Comparison of ENCODE assay signal across 12 cellular contexts in genomic region chr10:43075612-43076003, GRCh38. TPM values are rescaled to one million over a fixed set of nuclear protein-coding genes. Genes with fewer than 3 reads are reported as not detected.
DNase-seq lines count a peak whose midpoint lies in the region; ATAC-seq and TF ChIP-seq lines count a peak whose summit lies in the region.
"Had no signal": no experiment of that assay in that cellular context is flagged by ENCODE, and none has a peak within 500 bp of the region (broad histone marks: within the 10 kb centered on the region; RNA-seq: fewer than 3 reads in every experiment).

No MANE protein-coding gene starts in this region.

- TF ChIP-seq CTCF in GM12864 (IDR thresholded peaks at IDR 0.05; ENCODE audit: low read depth, low read length, missing control alignments), result peak; percentile 37
- TF ChIP-seq CTCF in gastrocnemius medialis (IDR thresholded peaks at IDR 0.05 in 4 of 5, conservative IDR thresholded peaks at IDR 0.05 in 1 of 5), result no peak

- ATAC-seq in esophagus mucosa (peak; percentile 19), GM18909 (IDR thresholded peaks at IDR 0.05; ENCODE audit: poor library complexity, unreplicated experiment) (no peak), HG03457 (IDR thresholded peaks at IDR 0.05; ENCODE audit: unreplicated experiment) (no peak), gastrocnemius medialis (no peak)

- intact Hi-C loops in gastrocnemius medialis (cut with DNase I; ENCODE audit: low total_unique reads), result no loop called here

- no peaks in the 10 kb centered on the region for H3K9me3 ChIP-seq in gastrocnemius medialis
- H3K9me3 ChIP-seq: colonic mucosa, psoas muscle had no signal

- no peaks in the 10 kb centered on the region for H3K36me3 ChIP-seq in gastrocnemius medialis
- H3K36me3 ChIP-seq: colonic mucosa had no signal

- no peak overlapping the region for H3K4me3 ChIP-seq in GM12864 (ENCODE audit: low read depth, low read length)
- no peak overlapping the region for H3K4me3 ChIP-seq in gastrocnemius medialis

- H3K27me3 ChIP-seq in gastrocnemius medialis, result peaks cover 27 to 42% (median 27%) of the 10 kb centered on the region in 3 donors

- no peak overlapping the region for H3K27ac ChIP-seq in gastrocnemius medialis
- H3K27ac ChIP-seq: colonic mucosa, psoas muscle had no signal

- H3K4me1 ChIP-seq in gastrocnemius medialis, result peaks cover 5% of the 10 kb centered on the region in 2 donors
- H3K4me1 ChIP-seq: colonic mucosa had no signal

- in situ Hi-C loops in ACHN (cut with HindIII; ENCODE audit: low pct_ligation_motif_present, low pct_unique_long_range_greater_than_20kb, low sequenced_read_pairs), result no loop called here
- in situ Hi-C loops in gastrocnemius medialis (cut with MboI; ENCODE audit: low sequenced_read_pairs in 4 of 4), result no loop called here

- no peak for TF ChIP-seq POLR2A in gastrocnemius medialis (IDR thresholded peaks at IDR 0.05)

- DNase-seq in ACHN (peak; percentile 25), GM12864 (ENCODE audit: low read depth) (no peak), NCI-H69 (lab: John Stamatoyannopoulos, UW) (peak; percentile 4), gastrocnemius medialis (no peak)
- DNase-seq in stimulated activated CD4-positive, alpha-beta T cell treated with anti-CD3 and anti-CD28 coated beads, Interleukin-2, amount 100 ng/mL, for 24 hours, result no peak
- DNase-seq: activated CD8-positive, alpha-beta memory T cell treated with anti-CD3 and anti-CD28 coated beads for 24 hours; colonic mucosa; NCI-H526 treated with DMSO at 0.1 percent for 48 hours had no signal

RNA-seq across cellular contexts. Expression of gene RET, which starts 1.3 kb away (rescaled TPM):
- total RNA-seq in esophagus mucosa (0.20 TPM), gastrocnemius medialis (1 to 10 TPM in 1 of 4 donors, under 1 TPM in 3; 0.51 to 1.2 (median 0.62) TPM)

Comparison
In these comparisons a context has a peak if more than half of its experiments do, and no peak if none do; other contexts are left out.
1. DNase-seq: peak in ACHN (single experiment) and NCI-H69 (single experiment); none in GM12864 (single experiment), stimulated activated CD4-positive, alpha-beta T cell treated with anti-CD3 and anti-CD28 coated beads, Interleukin-2, amount 100 ng/mL, for 24 hours (0 of 2) and gastrocnemius medialis (0 of 2).